8 cellular contexts compared by ENCODE assay signal in the genomic region with DNA sequence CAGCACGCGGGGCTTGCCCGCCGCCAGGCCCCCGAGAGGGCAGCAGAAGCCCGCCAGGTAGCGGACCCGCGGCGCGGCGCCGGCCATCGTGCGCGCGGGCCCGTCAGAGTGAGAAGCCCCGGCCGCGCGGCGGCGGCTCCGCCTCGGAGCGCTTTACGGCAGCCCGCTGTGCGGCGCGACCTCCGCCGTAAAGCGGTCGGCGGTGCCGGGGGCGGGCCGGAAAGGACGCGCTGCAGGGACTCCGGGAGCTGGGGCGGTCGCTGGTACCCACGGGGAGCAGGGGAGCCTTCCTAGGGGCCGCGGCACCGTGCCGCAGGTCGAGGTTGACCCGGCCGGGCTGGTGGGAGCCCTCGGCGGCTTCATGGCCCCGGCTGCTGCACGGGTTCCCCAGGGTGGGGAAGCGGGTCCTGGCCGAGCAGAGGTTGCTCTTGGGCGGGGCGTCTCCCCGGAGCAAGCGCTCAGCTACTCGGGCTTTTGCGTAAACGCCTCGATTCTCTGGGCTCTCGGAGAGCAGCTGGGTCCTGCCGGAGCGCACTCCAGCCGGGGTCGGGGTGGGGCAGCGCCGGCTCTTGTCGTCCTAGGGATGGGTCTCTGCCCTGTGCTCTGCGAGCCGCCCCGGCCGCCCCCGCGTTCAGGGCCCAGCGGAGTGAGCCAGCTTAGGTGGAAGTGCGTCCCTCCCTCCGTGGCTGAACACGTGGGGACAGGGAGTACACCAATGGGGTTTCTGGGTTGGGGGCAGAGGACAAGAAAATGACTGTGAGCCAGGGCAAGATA. TPM values are rescaled to one million over a fixed set of nuclear protein-coding genes. Genes with fewer than 3 reads are reported as not detected.
A peak's percentile ranks its signal among the peaks of the same experiment; 100 is the strongest.
DNase-seq lines count a peak whose midpoint lies in the region; ATAC-seq and TF ChIP-seq lines count a peak whose summit lies in the region.

A gene with protein sequence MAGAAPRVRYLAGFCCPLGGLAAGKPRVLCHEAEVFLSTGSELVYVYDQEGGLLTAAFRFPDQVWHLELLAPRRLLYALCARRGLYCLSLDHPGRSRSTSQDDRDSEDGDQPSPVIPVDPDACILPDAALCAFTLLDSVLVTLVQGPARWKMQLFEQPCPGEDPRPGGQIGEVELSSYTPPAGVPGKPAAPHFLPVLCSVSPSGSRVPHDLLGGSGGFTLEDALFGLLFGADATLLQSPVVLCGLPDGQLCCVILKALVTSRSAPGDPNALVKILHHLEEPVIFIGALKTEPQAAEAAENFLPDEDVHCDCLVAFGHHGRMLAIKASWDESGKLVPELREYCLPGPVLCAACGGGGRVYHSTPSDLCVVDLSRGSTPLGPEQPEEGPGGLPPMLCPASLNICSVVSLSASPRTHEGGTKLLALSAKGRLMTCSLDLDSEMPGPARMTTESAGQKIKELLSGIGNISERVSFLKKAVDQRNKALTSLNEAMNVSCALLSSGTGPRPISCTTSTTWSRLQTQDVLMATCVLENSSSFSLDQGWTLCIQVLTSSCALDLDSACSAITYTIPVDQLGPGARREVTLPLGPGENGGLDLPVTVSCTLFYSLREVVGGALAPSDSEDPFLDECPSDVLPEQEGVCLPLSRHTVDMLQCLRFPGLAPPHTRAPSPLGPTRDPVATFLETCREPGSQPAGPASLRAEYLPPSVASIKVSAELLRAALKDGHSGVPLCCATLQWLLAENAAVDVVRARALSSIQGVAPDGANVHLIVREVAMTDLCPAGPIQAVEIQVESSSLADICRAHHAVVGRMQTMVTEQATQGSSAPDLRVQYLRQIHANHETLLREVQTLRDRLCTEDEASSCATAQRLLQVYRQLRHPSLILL (minus strand): TSS at position 110 of the 774 bp plus-strand sequence. CDS start 23 bp downstream, at position 87.

- TF ChIP-seq CTCF in foreskin fibroblast (IDR thresholded peaks at IDR 0.05; ENCODE audit: low read depth, low read length) = no peak
- no peak for TF ChIP-seq CTCF in neural crest cell (conservative IDR thresholded peaks at IDR 0.05)
- TF ChIP-seq CTCF in stomach (IDR thresholded peaks at IDR 0.05) = no peak

- H3K9me3 Mint-ChIP-seq in neural crest cell = no peaks in the 10 kb centered on the region

- peaks cover 29% of the 10 kb centered on the region for H3K4me1 Mint-ChIP-seq in neural crest cell

- TF ChIP-seq POLR2A in Raji (IDR thresholded peaks at IDR 0.05; ENCODE audit: insufficient read depth, low read depth, low read length) (peak; percentile 80), stomach (IDR thresholded peaks at IDR 0.05) (no peak)

- WGBS in HUES64 = under 1% methylated on average over 84 of the region's 85 CpGs
- WGBS in stomach, 5 donors = 0 to 2% (median 0%) methylated on average over 10 to 85 of the region's 85 CpGs

- H3K9ac ChIP-seq in HUES64 (ENCODE audit: low read depth, low read length) = peak within 1 kb of the TSS; percentile 82

- H3K27ac Mint-ChIP-seq in neural crest cell (ENCODE audit: unreplicated experiment) = peak within 1 kb of the TSS; percentile 84

- H3K36me3 Mint-ChIP-seq in neural crest cell (ENCODE audit: low read depth) = peaks cover 4% of the 10 kb centered on the region

- H3K9me3 ChIP-seq in HUES64 (ENCODE audit: insufficient read depth, low read depth, low read length) (no peaks in the 10 kb centered on the region), stomach (no peaks in the 10 kb centered on the region)

- peak within 1 kb of the TSS; percentile 98 for H3K4me3 ChIP-seq in HUES64 (ENCODE audit: low read length)
- H3K4me3 ChIP-seq in foreskin fibroblast (ENCODE audit: low read depth in 1 of 2, low read length in 2 of 2) = peak within 1 kb of the TSS; percentile 83 to 92
- H3K4me3 ChIP-seq in stomach = peak within 1 kb of the TSS; percentile 89 to 97 (median 96)

- H3K27me3 ChIP-seq in HUES64 (ENCODE audit: insufficient read depth, low read length) (no peaks in the 10 kb centered on the region), stomach (no peaks in the 10 kb centered on the region)

- H3K36me3 ChIP-seq in HUES64 (ENCODE audit: insufficient read depth, low read length) (peaks cover 38% of the 10 kb centered on the region), stomach (peaks cover 21 to 51% (median 47%) of the 10 kb centered on the region in 4 donors)

- H3K4me3 Mint-ChIP-seq in neural crest cell = peak within 1 kb of the TSS; percentile 95

- H3K27ac ChIP-seq in HUES64 (ENCODE audit: low read depth, low read length) (peak within 1 kb of the TSS; percentile 81), stomach (peak within 1 kb of the TSS; percentile 86 to 92 (median 91))

- peaks cover 5% of the 10 kb centered on the region for H3K27me3 Mint-ChIP-seq in neural crest cell (ENCODE audit: low read depth)

- no peak for TF ChIP-seq EP300 in stomach (IDR thresholded peaks at IDR 0.05)

- H3K4me1 ChIP-seq in HUES64 (ENCODE audit: insufficient read depth, low read length) (peaks cover 7% of the 10 kb centered on the region; the same call in 1 of the 2 replicates), stomach (peaks cover 25 to 51% (median 34%) of the 10 kb centered on the region in 4 donors)

- intact Hi-C loops in stomach (cut with DNase I; ENCODE audit: low total_unique reads) = no loop called here

- peak; percentile 42 for ATAC-seq in GM19452 (IDR thresholded peaks at IDR 0.05; ENCODE audit: unreplicated experiment)

- DNase-seq in CMK (ENCODE audit: low read depth) (peak; percentile 60), activated gamma-delta T cell (lab: John Stamatoyannopoulos, UW) (peak; percentile 69), foreskin fibroblast (peak; percentile 79 to 94), neural crest cell (ENCODE audit: low read depth, low spot score) (peak; percentile 76), stomach (peak; percentile 84)

RNA-seq across cellular contexts. Expression of the gene that starts here (rescaled TPM):
- polyA plus RNA-seq in HUES64 (2013, experiment 1 of 2) = 22.5 TPM
- 20.7 TPM for polyA plus RNA-seq in HUES64 (2013, experiment 2 of 2)
- total RNA-seq in neural crest cell (45.0 and 48.3 TPM in 2 replicates), stomach (100 to 1,000 TPM in 1 of 5 donors, 10 to 100 TPM in 4; 11.9 to 130 (median 51.8) TPM)
- polyA plus RNA-seq in stomach = 10 to 100 TPM; 12.2 to 17.1 (median 17.0) TPM

Comparison
In these comparisons a context has a peak if more than half of its experiments do, and no peak if none do; other contexts are left out.
1. Peak in every context shown above with its lines: DNase-seq, ATAC-seq, H3K4me3 ChIP-seq and H3K27ac ChIP-seq.